In the genomic region with DNA sequence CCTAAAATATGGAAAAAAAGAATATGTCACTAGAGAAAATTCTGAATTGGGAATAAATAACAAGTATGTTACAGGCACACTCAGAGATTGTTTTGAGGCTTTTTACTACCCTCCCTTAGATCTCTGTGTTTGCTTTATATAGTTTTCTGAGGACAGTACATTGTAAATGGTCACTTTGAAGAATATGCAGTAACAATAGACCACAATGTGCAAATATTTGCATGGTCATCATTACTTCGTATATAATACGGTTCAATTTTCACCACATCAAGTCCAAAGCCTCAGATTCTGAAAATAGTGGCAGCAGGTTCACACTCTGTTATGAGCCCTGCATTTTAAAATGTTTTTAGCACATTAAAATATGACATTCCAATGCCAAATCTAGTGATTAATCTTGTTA, we compare ENCODE assay signal across 16 cellular contexts.
DNase-seq lines count a peak whose midpoint lies in the region; ATAC-seq, FAIRE-seq and TF ChIP-seq lines count a peak whose summit lies in the region.
"Had no signal": no experiment of that assay in that cellular context is flagged by ENCODE, and none has a peak within 500 bp of the region (broad histone marks: within the 10 kb centered on the region; RNA-seq: fewer than 3 reads in every experiment).

No MANE protein-coding gene starts in this region.

- H3K79me2 ChIP-seq in PC-3 (ENCODE audit: low read length) = no peaks in the 10 kb centered on the region

- DNase-seq in A549 (ENCODE audit: low read depth in 1 of 2, low spot score in 1 of 2) (no peak), COR-L47 (lab: John Stamatoyannopoulos, UW) (peak; percentile 23), NCI-H146 treated with DMSO at 0.1 percent for 48 hours (lab: John Stamatoyannopoulos, UW; ENCODE audit: unreplicated experiment) (peak; percentile 75), PC-3 (no peak), ACHN (no peak)
- DNase-seq in activated CD4-positive, alpha-beta T cell treated with anti-CD3 and anti-CD28 coated beads for 48 hours = no peak
- DNase-seq: AML-193; CD8-positive, alpha-beta memory T cell; DMS79; GM23248 had no signal

- TF ChIP-seq EP300 in A549 (IDR thresholded peaks at IDR 0.05) = no peak

- no peak overlapping the region for H3K4me2 ChIP-seq in A549
- no peak overlapping the region for H3K4me2 ChIP-seq in PC-3 (ENCODE audit: low read length)
- H3K4me2 ChIP-seq: BLaER1 had no signal

- H4K20me1 ChIP-seq in PC-3 (ENCODE audit: low read length) = no peaks in the 10 kb centered on the region
- H4K20me1 ChIP-seq: BLaER1 had no signal

- no TSS peak for BruUV-seq in PC-3 (replicated peaks; lab: Mats Ljungman, UMichigan)

- H3K27ac ChIP-seq in A549 (no peak overlapping the region), PC-3 (ENCODE audit: low read length) (no peak overlapping the region)
- H3K27ac ChIP-seq: BLaER1, GM23248 had no signal

- H3K4me3 ChIP-seq in A549 (no peak overlapping the region), PC-3 (ENCODE audit: low read length) (no peak overlapping the region)
- H3K4me3 ChIP-seq: BLaER1, GM12878, GM23248 had no signal

- WGBS in A549 (ENCODE audit: missing lambda C conversion rate) = 8% methylated on average over 2 of the region's 2 CpGs

- in situ Hi-C loops in ACHN (cut with HindIII; ENCODE audit: low pct_ligation_motif_present, low pct_unique_long_range_greater_than_20kb, low sequenced_read_pairs) = no loop called here

- CTCF ChIA-PET in A549 (lab: Yijun Ruan, JAX) (no interaction called here), PC-3 (lab: Charles Lee) (no interaction called here)

- ATAC-seq in A549 = no peak
- peak; percentile 45; the same call in 1 of the 2 replicates for ATAC-seq in PC-3
- ATAC-seq in GM19452 (IDR thresholded peaks at IDR 0.05; ENCODE audit: unreplicated experiment) = no peak
- ATAC-seq: GM12878, HCT116 had no signal

- no peak for TF ChIP-seq RAD21 in A549 (conservative IDR thresholded peaks at IDR 0.05 in 1 of 2, IDR thresholded peaks at IDR 0.05 in 1 of 2)

- no peak for TF ChIP-seq POLR2A in A549 (IDR thresholded peaks at IDR 0.05; ENCODE audit: low read length)

- H3K9me2 ChIP-seq in PC-3 (replicated peaks; ENCODE audit: low read length) = no peaks in the 10 kb centered on the region

- TF ChIP-seq CTCF in A549 (IDR thresholded peaks at IDR 0.05) = no peak
- no peak for TF ChIP-seq CTCF in PC-3 (conservative IDR thresholded peaks at IDR 0.05; ENCODE audit: low read depth, low read length)

- H2AFZ ChIP-seq in PC-3 (ENCODE audit: low read length) = no peak overlapping the region
- H2AFZ ChIP-seq: GM23248 had no signal

- H3K9ac ChIP-seq in PC-3 (ENCODE audit: low read length) = no peak overlapping the region
- H3K9ac ChIP-seq: BLaER1, GM23248 had no signal

- no peaks in the 10 kb centered on the region for H3K36me3 ChIP-seq in PC-3 (ENCODE audit: low read depth, low read length)
- H3K36me3 ChIP-seq: BLaER1 had no signal

- intact Hi-C loops in PC-3 (cut with micrococcal nuclease) = no loop called here

- no peaks in the 10 kb centered on the region for H3K27me3 ChIP-seq in PC-3 (ENCODE audit: low read length)
- H3K27me3 ChIP-seq: BLaER1 had no signal

- H3K9me3 ChIP-seq in A549 (no peaks in the 10 kb centered on the region), PC-3 (ENCODE audit: low read length) (no peaks in the 10 kb centered on the region)
- H3K9me3 ChIP-seq: BLaER1 had no signal

- no peaks in the 10 kb centered on the region for H3F3A ChIP-seq in PC-3 (ENCODE audit: low read length, unreplicated experiment)

- H3K4me1 ChIP-seq in A549 (no peaks in the 10 kb centered on the region; the same call in 2 of the 3 replicates), PC-3 (ENCODE audit: insufficient read depth, low read length) (0 out of 2 replicates have a peak, but pooled peaks cover 4% of the 10 kb centered on the region)
- H3K4me1 ChIP-seq: BLaER1 had no signal

- no peak for FAIRE-seq in A549 (lab: Jason Lieb, UNC)
- FAIRE-seq: GM12878, GM18507, H54 had no signal

- POLR2A ChIA-PET in A549 (lab: Yijun Ruan, JAX) = no interaction called here
- POLR2A ChIA-PET in PC-3 (lab: Charles Lee; ENCODE audit: unreplicated experiment) = no interaction called here

TF ChIP-seq in A549, 52 proteins besides CTCF, POLR2A, EP300 and RAD21:
- TF ChIP-seq PHF8 (IDR thresholded peaks at IDR 0.05; ENCODE audit: borderline replicate concordance, low read depth) = no peak
- TF ChIP-seq JUN (IDR thresholded peaks at IDR 0.05) = no peak
- peak; percentile 87 for TF ChIP-seq MAFK (IDR thresholded peaks at IDR 0.05; ENCODE audit: partially characterized antibody)

Comparison
In these comparisons a context has a peak if more than half of its experiments do, and no peak if none do; other contexts are left out.
1. DNase-seq: peak in COR-L47 (single experiment) and NCI-H146 treated with DMSO at 0.1 percent for 48 hours (single experiment); none in A549 (0 of 2), PC-3 (single experiment), ACHN (single experiment) and activated CD4-positive, alpha-beta T cell treated with anti-CD3 and anti-CD28 coated beads for 48 hours (single experiment).